ENCODE assay signal across 15 cellular contexts in genomic region chr10:650691-651615, GRCh38. TPM values are rescaled to one million over a fixed set of nuclear protein-coding genes. Genes with fewer than 3 reads are reported as not detected.
DNase-seq lines count a peak whose midpoint lies in the region; ATAC-seq, FAIRE-seq and TF ChIP-seq lines count a peak whose summit lies in the region.
"Had no signal": no experiment of that assay in that cellular context is flagged by ENCODE, and none has a peak within 500 bp of the region (broad histone marks: within the 10 kb centered on the region; RNA-seq: fewer than 3 reads in every experiment).

No MANE protein-coding gene starts in this region.

- H3K4me1 ChIP-seq in astrocyte (ENCODE audit: insufficient read depth, low read length) (peaks cover 24% of the 10 kb centered on the region), right cardiac atrium (ENCODE audit: control insufficient read depth, insufficient read depth, low read length) (peaks cover 12% of the 10 kb centered on the region)
- H3K4me1 ChIP-seq: BE2C had no signal

- POLR2A ChIA-PET in BJ (lab: Charles Lee) = no interaction called here

- H3K4me3 ChIP-seq in BJ (ENCODE audit: low read depth, low read length) = no peak overlapping the region
- H3K4me3 ChIP-seq in astrocyte (ENCODE audit: insufficient read depth, low read depth, low read length) = no peak overlapping the region
- H3K4me3 ChIP-seq in right cardiac atrium (ENCODE audit: low read length) = peak overlapping the region; percentile 0
- H3K4me3 ChIP-seq: spleen had no signal

- WGBS in right cardiac atrium = 61% methylated on average over 22 of the region's 22 CpGs

- H3K9me3 Mint-ChIP-seq in astrocyte (ENCODE audit: unreplicated experiment) = no peaks in the 10 kb centered on the region
- H3K9me3 Mint-ChIP-seq: memory B cell had no signal

- TF ChIP-seq CTCF in BJ (IDR thresholded peaks at IDR 0.05; ENCODE audit: insufficient read depth, low read depth, low read length) (no peak), astrocyte (IDR thresholded peaks at IDR 0.05; ENCODE audit: insufficient read depth, low read depth, low read length) (no peak)

- H3K36me3 Mint-ChIP-seq in astrocyte (ENCODE audit: low read depth, unreplicated experiment) = peaks cover 4% of the 10 kb centered on the region
- H3K36me3 Mint-ChIP-seq: memory B cell had no signal

- H3K27ac Mint-ChIP-seq in astrocyte (ENCODE audit: unreplicated experiment) = no peak overlapping the region
- H3K27ac Mint-ChIP-seq: memory B cell had no signal

- no peak for FAIRE-seq in astrocyte (lab: Jason Lieb, UNC)
- FAIRE-seq: H54 had no signal

- no peak overlapping the region for H3K9ac ChIP-seq in astrocyte (ENCODE audit: low read length)

- H3K4me3 Mint-ChIP-seq in astrocyte (ENCODE audit: unreplicated experiment) = peak overlapping the region; percentile 16
- H3K4me3 Mint-ChIP-seq: memory B cell had no signal

- H3K36me3 ChIP-seq in BJ (ENCODE audit: control insufficient read depth, insufficient read depth, low read length) (no peaks in the 10 kb centered on the region; the same call in 1 of the 2 replicates), astrocyte (ENCODE audit: insufficient read depth, low read length) (no peaks in the 10 kb centered on the region)
- H3K36me3 ChIP-seq: BE2C, spleen had no signal

- intact Hi-C loops in right cardiac atrium (cut with DNase I) = no loop called here

- no peaks in the 10 kb centered on the region for H3K27me3 Mint-ChIP-seq in astrocyte (ENCODE audit: low read depth, unreplicated experiment)

- ATAC-seq in right cardiac atrium = peak; percentile 15 to 25
- ATAC-seq in GM21528 (IDR thresholded peaks at IDR 0.05; ENCODE audit: low FRiP score, unreplicated experiment) = no peak

- CTCF ChIA-PET in BJ (lab: Yijun Ruan, JAX) = interaction anchor here (1.1 kb wide), 1 partner anchor 26 kb away, joined by 3 read pairs; no protein-coding TSS in a partner anchor

- peaks cover 16% of the 10 kb centered on the region for H3K4me1 Mint-ChIP-seq in astrocyte (ENCODE audit: low read depth, unreplicated experiment)
- H3K4me1 Mint-ChIP-seq: memory B cell had no signal

- DNase-seq in BJ (ENCODE audit: low read depth) = peak; percentile 18
- DNase-seq in astrocyte (ENCODE audit: low read depth) = peak; percentile 44
- DNase-seq in right cardiac atrium = peak in 1 of 3 donors; percentile 29
- peak; percentile 42 for DNase-seq in renal cortical epithelial cell (ENCODE audit: low read depth)
- DNase-seq in hepatic stellate cell (ENCODE audit: low spot score) = no peak
- DNase-seq in NCI-H748 treated with DMSO at 0.1 percent for 48 hours (lab: John Stamatoyannopoulos, UW) = no peak
- no peak for DNase-seq in activated naive CD4-positive, alpha-beta T cell treated with anti-CD3 and anti-CD28 coated beads, Interleukin-2, amount 50 U/mL, for 16 hours
- DNase-seq: activated T-cell treated with anti-CD3 and anti-CD28 coated beads, Interleukin-2, amount 50 U/mL, for 48 hours; BE2C; Karpas-422; NCI-H2171; spleen had no signal

- H3K27ac ChIP-seq in astrocyte (ENCODE audit: low read depth, low read length) = no peak overlapping the region
- H3K27ac ChIP-seq in right cardiac atrium (ENCODE audit: low read length) = peak overlapping the region; percentile 2
- H3K27ac ChIP-seq: spleen had no signal

- H3K27me3 ChIP-seq in BJ (ENCODE audit: control insufficient read depth, insufficient read depth, low read length) (no peaks in the 10 kb centered on the region), astrocyte (ENCODE audit: insufficient read depth, low read length) (no peaks in the 10 kb centered on the region), right cardiac atrium (ENCODE audit: control insufficient read depth, insufficient read depth) (no peaks in the 10 kb centered on the region)
- H3K27me3 ChIP-seq: BE2C, spleen had no signal

- H3K79me2 ChIP-seq in astrocyte (ENCODE audit: insufficient read depth, low read length) = peaks cover 100% of the 10 kb centered on the region

- H4K20me1 ChIP-seq in astrocyte (ENCODE audit: insufficient read depth, low read length) = peaks cover 96% of the 10 kb centered on the region

- no peak overlapping the region for H2AFZ ChIP-seq in astrocyte (ENCODE audit: low read depth, low read length)

- H3K4me2 ChIP-seq in astrocyte (ENCODE audit: low read length) = peak overlapping the region; percentile 34

- H3K9me3 ChIP-seq in astrocyte (ENCODE audit: insufficient read depth, low read depth, low read length) = no peaks in the 10 kb centered on the region
- no peaks in the 10 kb centered on the region for H3K9me3 ChIP-seq in right cardiac atrium (ENCODE audit: control insufficient read depth, low read length)
- H3K9me3 ChIP-seq: BE2C, spleen had no signal

RNA-seq across cellular contexts. Expression of gene DIP2C, which starts 38.5 kb away (rescaled TPM):
- polyA plus RNA-seq in BJ (2011; rRNA removed) (6.7 and 9.3 TPM in 2 replicates), right cardiac atrium (7.9 TPM)
- polyA minus RNA-seq in BJ (2011; rRNA and poly(A)+ RNA removed) = 9.8 and 18.6 TPM in 2 replicates
- total RNA-seq in astrocyte (27.3 and 30.1 TPM in 2 replicates), right cardiac atrium (10 to 100 TPM; 23.7 to 31.5 (median 26.9) TPM), renal cortical epithelial cell (3.3 and 14.4 TPM in 2 replicates)

Comparison
In these comparisons a context has a peak if more than half of its experiments do, and no peak if none do; other contexts are left out.
1. DNase-seq: peak in BJ (single experiment), astrocyte (single experiment) and renal cortical epithelial cell (single experiment); none in hepatic stellate cell (single experiment), NCI-H748 treated with DMSO at 0.1 percent for 48 hours (single experiment) and activated naive CD4-positive, alpha-beta T cell treated with anti-CD3 and anti-CD28 coated beads, Interleukin-2, amount 50 U/mL, for 16 hours (single experiment).